ENCODE assay signal across 2 cellular contexts in genomic region chr6:112317461-112317860, GRCh38.
TF ChIP-seq lines count a peak whose summit lies in the region.

No MANE protein-coding gene starts in this region.

TF ChIP-seq in GM23338, 12 proteins besides CTCF, POLR2A, EP300 and RAD21 (continued from another document):
- TF ChIP-seq ZNF331 (CRISPR knock-in tag; IDR thresholded peaks at IDR 0.05; ENCODE audit: low read depth) (no peak), NANOG (IDR thresholded peaks at IDR 0.05; ENCODE audit: borderline replicate concordance) (no peak), ZNF462 (CRISPR knock-in tag; IDR thresholded peaks at IDR 0.05) (no peak), JUNB (IDR thresholded peaks at IDR 0.05; ENCODE audit: unreplicated experiment) (no peak), STAT1 (IDR thresholded peaks at IDR 0.05; ENCODE audit: unreplicated experiment) (no peak)

TF ChIP-seq in SK-N-SH treated with all-trans-retinoic acid at 6 μM for 48 hours, 23 proteins besides CTCF, POLR2A, EP300 and RAD21 (continued from another document):
- TF ChIP-seq, protein P1, sequence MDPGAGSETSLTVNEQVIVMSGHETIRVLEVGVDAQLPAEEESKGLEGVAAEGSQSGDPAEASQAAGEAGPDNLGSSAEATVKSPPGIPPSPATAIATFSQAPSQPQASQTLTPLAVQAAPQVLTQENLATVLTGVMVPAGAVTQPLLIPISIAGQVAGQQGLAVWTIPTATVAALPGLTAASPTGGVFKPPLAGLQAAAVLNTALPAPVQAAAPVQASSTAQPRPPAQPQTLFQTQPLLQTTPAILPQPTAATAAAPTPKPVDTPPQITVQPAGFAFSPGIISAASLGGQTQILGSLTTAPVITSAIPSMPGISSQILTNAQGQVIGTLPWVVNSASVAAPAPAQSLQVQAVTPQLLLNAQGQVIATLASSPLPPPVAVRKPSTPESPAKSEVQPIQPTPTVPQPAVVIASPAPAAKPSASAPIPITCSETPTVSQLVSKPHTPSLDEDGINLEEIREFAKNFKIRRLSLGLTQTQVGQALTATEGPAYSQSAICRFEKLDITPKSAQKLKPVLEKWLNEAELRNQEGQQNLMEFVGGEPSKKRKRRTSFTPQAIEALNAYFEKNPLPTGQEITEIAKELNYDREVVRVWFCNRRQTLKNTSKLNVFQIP (CRISPR knock-in tag; IDR thresholded peaks at IDR 0.05; ENCODE audit: borderline replicate concordance, low read depth) = no peak
- TF ChIP-seq CSDC2 (CRISPR knock-in tag; IDR thresholded peaks at IDR 0.05) (no peak), ISL1 (CRISPR knock-in tag; IDR thresholded peaks at IDR 0.05) (no peak), PPARA (CRISPR knock-in tag; IDR thresholded peaks at IDR 0.05; ENCODE audit: borderline replicate concordance) (no peak), SNAI2 (CRISPR knock-in tag; IDR thresholded peaks at IDR 0.05) (no peak), TOX (CRISPR knock-in tag; IDR thresholded peaks at IDR 0.05; ENCODE audit: borderline replicate concordance) (no peak), TCF4 (CRISPR knock-in tag; IDR thresholded peaks at IDR 0.05; ENCODE audit: borderline replicate concordance) (no peak), ESRRG (CRISPR knock-in tag; IDR thresholded peaks at IDR 0.05) (no peak), ZNF8 (CRISPR knock-in tag; IDR thresholded peaks at IDR 0.05) (no peak), ZFP30 (CRISPR knock-in tag; IDR thresholded peaks at IDR 0.05) (no peak)
- TF ChIP-seq, protein P2, sequence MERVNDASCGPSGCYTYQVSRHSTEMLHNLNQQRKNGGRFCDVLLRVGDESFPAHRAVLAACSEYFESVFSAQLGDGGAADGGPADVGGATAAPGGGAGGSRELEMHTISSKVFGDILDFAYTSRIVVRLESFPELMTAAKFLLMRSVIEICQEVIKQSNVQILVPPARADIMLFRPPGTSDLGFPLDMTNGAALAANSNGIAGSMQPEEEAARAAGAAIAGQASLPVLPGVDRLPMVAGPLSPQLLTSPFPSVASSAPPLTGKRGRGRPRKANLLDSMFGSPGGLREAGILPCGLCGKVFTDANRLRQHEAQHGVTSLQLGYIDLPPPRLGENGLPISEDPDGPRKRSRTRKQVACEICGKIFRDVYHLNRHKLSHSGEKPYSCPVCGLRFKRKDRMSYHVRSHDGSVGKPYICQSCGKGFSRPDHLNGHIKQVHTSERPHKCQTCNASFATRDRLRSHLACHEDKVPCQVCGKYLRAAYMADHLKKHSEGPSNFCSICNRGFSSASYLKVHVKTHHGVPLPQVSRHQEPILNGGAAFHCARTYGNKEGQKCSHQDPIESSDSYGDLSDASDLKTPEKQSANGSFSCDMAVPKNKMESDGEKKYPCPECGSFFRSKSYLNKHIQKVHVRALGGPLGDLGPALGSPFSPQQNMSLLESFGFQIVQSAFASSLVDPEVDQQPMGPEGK (CRISPR knock-in tag; IDR thresholded peaks at IDR 0.05; ENCODE audit: borderline replicate concordance) = no peak
- TF ChIP-seq, protein P3, sequence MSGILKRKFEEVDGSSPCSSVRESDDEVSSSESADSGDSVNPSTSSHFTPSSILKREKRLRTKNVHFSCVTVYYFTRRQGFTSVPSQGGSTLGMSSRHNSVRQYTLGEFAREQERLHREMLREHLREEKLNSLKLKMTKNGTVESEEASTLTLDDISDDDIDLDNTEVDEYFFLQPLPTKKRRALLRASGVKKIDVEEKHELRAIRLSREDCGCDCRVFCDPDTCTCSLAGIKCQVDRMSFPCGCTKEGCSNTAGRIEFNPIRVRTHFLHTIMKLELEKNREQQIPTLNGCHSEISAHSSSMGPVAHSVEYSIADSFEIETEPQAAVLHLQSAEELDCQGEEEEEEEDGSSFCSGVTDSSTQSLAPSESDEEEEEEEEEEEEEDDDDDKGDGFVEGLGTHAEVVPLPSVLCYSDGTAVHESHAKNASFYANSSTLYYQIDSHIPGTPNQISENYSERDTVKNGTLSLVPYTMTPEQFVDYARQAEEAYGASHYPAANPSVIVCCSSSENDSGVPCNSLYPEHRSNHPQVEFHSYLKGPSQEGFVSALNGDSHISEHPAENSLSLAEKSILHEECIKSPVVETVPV (CRISPR knock-in tag; IDR thresholded peaks at IDR 0.05) = no peak
